8 cellular contexts compared by ENCODE assay signal in genomic region chr12:54125950-54126695, GRCh38.
DNase-seq lines count a peak whose midpoint lies in the region; ATAC-seq and TF ChIP-seq lines count a peak whose summit lies in the region.

No MANE protein-coding gene starts in this region.

- H3K9me3 Mint-ChIP-seq in nephron progenitor cell: no peaks in the 10 kb centered on the region

- H3K4me3 ChIP-seq in AG09309 (ENCODE audit: control insufficient read depth, low read depth, low read length) (peak overlapping the region; percentile 51), esophagus muscularis mucosa (peak overlapping the region; percentile 64 to 93 (median 70))

- DNase-seq in AG09309 (ENCODE audit: low read depth): no peak
- peak; percentile 81 for DNase-seq in NCI-H82 (lab: John Stamatoyannopoulos, UW)
- DNase-seq in esophagus muscularis mucosa (ENCODE audit: extremely low spot score): no peak
- peak; percentile 53 for DNase-seq in nephron progenitor cell
- DNase-seq in NCI-H1105 treated with DMSO at 0.1 percent for 48 hours (lab: John Stamatoyannopoulos, UW): no peak
- no peak for DNase-seq in stimulated activated CD4-positive, alpha-beta T cell treated with anti-CD3 and anti-CD28 coated beads, Interleukin-4, amount 100 ng/mL, for 1 hour

- H3K4me3 Mint-ChIP-seq in nephron progenitor cell: peak overlapping the region; percentile 90

- H3K4me1 ChIP-seq in esophagus muscularis mucosa: peaks cover 10 to 42% (median 35%) of the 10 kb centered on the region in 4 donors

- no peaks in the 10 kb centered on the region for H3K27me3 ChIP-seq in esophagus muscularis mucosa

- H3K9me3 ChIP-seq in esophagus muscularis mucosa: no peaks in the 10 kb centered on the region

- no peak overlapping the region for H3K27ac Mint-ChIP-seq in nephron progenitor cell

- no peak for TF ChIP-seq CTCF in AG09309 (IDR thresholded peaks at IDR 0.05; ENCODE audit: control insufficient read depth, insufficient read depth, low read depth, low read length, missing control alignments)
- TF ChIP-seq CTCF in esophagus muscularis mucosa (IDR thresholded peaks at IDR 0.05): no peak
- TF ChIP-seq CTCF in nephron progenitor cell (IDR thresholded peaks at IDR 0.05): no peak

- WGBS in esophagus muscularis mucosa: 0% methylated on average over 13 of the region's 50 CpGs

- TF ChIP-seq EP300 in esophagus muscularis mucosa (IDR thresholded peaks at IDR 0.05): no peak

- intact Hi-C loops in esophagus muscularis mucosa (cut with DNase I): loop anchor here (5.0 kb wide), 2 partner anchors 66 to 94 kb away; partner anchors contain the start of gene HOXC5

- H3K4me1 Mint-ChIP-seq in nephron progenitor cell: peaks cover 89% of the 10 kb centered on the region

- H3K36me3 Mint-ChIP-seq in nephron progenitor cell (ENCODE audit: low read depth): peaks cover 13% of the 10 kb centered on the region

- peaks cover 14% of the 10 kb centered on the region for H3K27me3 Mint-ChIP-seq in nephron progenitor cell (ENCODE audit: low read depth, poor library complexity)

- H3K36me3 ChIP-seq in esophagus muscularis mucosa: peaks cover 0 to 16% (median 0%) of the 10 kb centered on the region in 4 donors

- TF ChIP-seq POLR2A in esophagus muscularis mucosa (IDR thresholded peaks at IDR 0.05; ENCODE audit: low read depth): no peak

- H3K27ac ChIP-seq in esophagus muscularis mucosa (replicated peaks in 1 of 4): peak overlapping the region; percentile 81 to 87 (median 84)

- no peak for ATAC-seq in activated CD4-positive, CD25-positive, alpha-beta regulatory T cell treated with anti-CD3 and anti-CD28 coated beads, Interleukin-2, amount 50 U/mL, for 24 hours
- no peak for ATAC-seq in GM21529 (IDR thresholded peaks at IDR 0.05; ENCODE audit: unreplicated experiment)

Comparison
In these comparisons a context has a peak if more than half of its experiments do, and no peak if none do; other contexts are left out.
1. DNase-seq: peak in NCI-H82 (single experiment) and nephron progenitor cell (single experiment); none in AG09309 (single experiment), esophagus muscularis mucosa (single experiment), NCI-H1105 treated with DMSO at 0.1 percent for 48 hours (single experiment) and stimulated activated CD4-positive, alpha-beta T cell treated with anti-CD3 and anti-CD28 coated beads, Interleukin-4, amount 100 ng/mL, for 1 hour (single experiment).